In genomic region chr1:95956215-95956614, GRCh38 we compare ENCODE assay signal across 11 cellular contexts.
"Had no signal": no experiment of that assay in that cellular context is flagged by ENCODE, and none has a peak within 500 bp of the region (broad histone marks: within the 10 kb centered on the region; RNA-seq: fewer than 3 reads in every experiment).

No MANE protein-coding gene starts in this region.

- H3K4me3 Mint-ChIP-seq: GM23338, H9, HFFc6 had no signal

- H3K36me3 ChIP-seq: HAP-1 had no signal

- H3K4me3 ChIP-seq: GM23248, GM23338, HAP-1 had no signal

- H3K27ac Mint-ChIP-seq: GM23338, H9, HFFc6 had no signal

- FAIRE-seq: H1, H54 had no signal

- H3K9ac ChIP-seq: GM23248 had no signal

- H3K27ac ChIP-seq: GM23248 had no signal

- H3K4me2 ChIP-seq: GM23338 had no signal

- H2AFZ ChIP-seq: GM23248, GM23338 had no signal

- DNase-seq: GM23248, GOT3, H7, H9, HCEC 1CT, HFFc6 had no signal

- H3K9me3 ChIP-seq: HAP-1 had no signal

- ATAC-seq: GM23338, HCT116 had no signal
